Comparison of ENCODE assay signal across 8 cellular contexts in the genomic region with DNA sequence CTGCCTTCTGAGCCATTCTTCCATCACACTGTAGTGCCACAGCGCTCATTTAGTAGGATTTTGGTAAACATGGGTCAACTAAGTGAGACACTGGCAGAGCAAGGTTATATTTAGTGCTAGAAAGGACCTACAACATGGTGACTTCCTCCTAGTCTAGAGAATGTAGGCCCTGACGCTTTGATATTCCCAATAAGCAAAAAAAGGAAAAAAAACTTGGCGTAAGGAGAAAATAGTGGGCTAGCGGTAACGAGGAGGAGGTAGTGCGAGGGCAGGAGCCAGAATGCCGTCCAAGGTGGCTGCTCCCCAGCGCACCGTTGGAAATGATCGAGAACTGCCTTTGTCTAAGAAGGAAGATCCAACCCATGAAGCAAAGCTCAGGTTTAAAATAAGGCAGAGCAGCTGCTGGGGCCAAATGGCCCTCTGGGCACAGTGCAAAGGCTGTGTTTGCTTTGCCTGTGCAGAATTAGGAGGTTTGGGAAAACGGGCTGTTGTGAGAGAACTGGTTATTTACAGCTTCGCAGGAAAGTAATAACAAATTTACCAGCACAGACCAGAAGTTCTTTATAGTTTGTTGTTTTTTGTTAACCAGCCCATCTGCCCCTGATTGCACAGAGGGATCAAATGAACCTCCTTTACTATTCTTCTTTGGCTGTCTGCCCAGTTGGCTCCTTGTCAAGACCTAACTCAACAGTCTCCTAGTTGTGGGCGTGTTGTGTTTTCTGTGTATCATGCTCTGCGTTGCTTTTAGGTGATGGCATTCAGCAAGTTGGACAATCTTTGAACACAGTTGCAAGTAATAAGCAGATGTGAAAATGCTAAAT.
A peak's percentile ranks its signal among the peaks of the same experiment; 100 is the strongest.
DNase-seq lines count a peak whose midpoint lies in the region; ATAC-seq and TF ChIP-seq lines count a peak whose summit lies in the region.

No MANE protein-coding gene starts in this region.

- H3K27me3 ChIP-seq in GM23248 (replicated peaks; ENCODE audit: insufficient read depth) = no peaks in the 10 kb centered on the region

- H3K9me3 Mint-ChIP-seq in chondrocyte (ENCODE audit: low read depth) = no peaks in the 10 kb centered on the region

- H3K27ac ChIP-seq in GM23248 = peak overlapping the region; percentile 36; the same call in 1 of the 2 replicates

- peak overlapping the region; percentile 61 for H3K27ac Mint-ChIP-seq in chondrocyte (ENCODE audit: unreplicated experiment)

- peaks cover 50% of the 10 kb centered on the region for H3F3A ChIP-seq in GM23248 (ENCODE audit: insufficient read depth)

- peaks cover 36% of the 10 kb centered on the region for H3K36me3 ChIP-seq in GM23248 (ENCODE audit: low read depth)

- ATAC-seq in GM21447 (IDR thresholded peaks at IDR 0.05; ENCODE audit: unreplicated experiment) = no peak

- in situ Hi-C loops in GM23248 (cut with MboI) = loop anchor here (10.0 kb wide), 1 partner anchor 132 kb away; a partner anchor contains a TSS

- no peak overlapping the region for H2AFZ ChIP-seq in GM23248

- peaks cover 15% of the 10 kb centered on the region for H3K4me1 ChIP-seq in GM23248 (ENCODE audit: insufficient read depth)

- H3K4me3 Mint-ChIP-seq in chondrocyte (ENCODE audit: unreplicated experiment) = no peak overlapping the region

- no peaks in the 10 kb centered on the region for H4K20me1 ChIP-seq in GM23248 (ENCODE audit: insufficient read depth)

- H3K9me3 ChIP-seq in GM23248 (ENCODE audit: low read depth) = no peaks in the 10 kb centered on the region

- DNase-seq in GM23248 (peak; percentile 87), NCI-H345 treated with DMSO at 0.1 percent for 48 hours (lab: John Stamatoyannopoulos, UW; ENCODE audit: unreplicated experiment) (peak; percentile 97), chondrocyte (ENCODE audit: low spot score) (no peak), non-pigmented ciliary epithelial cell (ENCODE audit: low read depth) (peak; percentile 88), GM19240 (ENCODE audit: insufficient read length, low spot score) (no peak), iPS-NIHi7 (ENCODE audit: extremely low spot score) (no peak), AML-193 (lab: John Stamatoyannopoulos, UW) (no peak)

- H3K4me1 Mint-ChIP-seq in chondrocyte (ENCODE audit: low read depth) = peaks cover 40% of the 10 kb centered on the region

- H3K4me2 ChIP-seq in GM23248 (ENCODE audit: unreplicated experiment) = no peak overlapping the region

- no peak overlapping the region for H3K4me3 ChIP-seq in GM23248

- peaks cover 26% of the 10 kb centered on the region for H3K36me3 Mint-ChIP-seq in chondrocyte (ENCODE audit: low read depth)

- TF ChIP-seq CTCF in chondrocyte (IDR thresholded peaks at IDR 0.05) = no peak

- H3K9me2 ChIP-seq in GM23248 (ENCODE audit: insufficient read depth) = no peaks in the 10 kb centered on the region

- H3K9ac ChIP-seq in GM23248 = no peak overlapping the region

- WGBS in GM23248 (ENCODE audit: low coverage in 1 of 2, low lambda C conversion rate in 2 of 2, missing lambda C conversion rate in 2 of 2), 2 experiments = 80% methylated on average over 14 of the region's 14 CpGs

- H3K79me2 ChIP-seq in GM23248 (ENCODE audit: insufficient read depth) = peaks cover 50% of the 10 kb centered on the region

- H3K27me3 Mint-ChIP-seq in chondrocyte (ENCODE audit: low read depth) = no peaks in the 10 kb centered on the region

Comparison
In these comparisons a context has a peak if more than half of its experiments do, and no peak if none do; other contexts are left out.
1. DNase-seq: peak in GM23248 (single experiment), NCI-H345 treated with DMSO at 0.1 percent for 48 hours (single experiment) and non-pigmented ciliary epithelial cell (single experiment); none in chondrocyte (single experiment), GM19240 (single experiment), iPS-NIHi7 (single experiment) and AML-193 (0 of 2).